Comparison of ENCODE assay signal across 11 cellular contexts in the genomic region with DNA sequence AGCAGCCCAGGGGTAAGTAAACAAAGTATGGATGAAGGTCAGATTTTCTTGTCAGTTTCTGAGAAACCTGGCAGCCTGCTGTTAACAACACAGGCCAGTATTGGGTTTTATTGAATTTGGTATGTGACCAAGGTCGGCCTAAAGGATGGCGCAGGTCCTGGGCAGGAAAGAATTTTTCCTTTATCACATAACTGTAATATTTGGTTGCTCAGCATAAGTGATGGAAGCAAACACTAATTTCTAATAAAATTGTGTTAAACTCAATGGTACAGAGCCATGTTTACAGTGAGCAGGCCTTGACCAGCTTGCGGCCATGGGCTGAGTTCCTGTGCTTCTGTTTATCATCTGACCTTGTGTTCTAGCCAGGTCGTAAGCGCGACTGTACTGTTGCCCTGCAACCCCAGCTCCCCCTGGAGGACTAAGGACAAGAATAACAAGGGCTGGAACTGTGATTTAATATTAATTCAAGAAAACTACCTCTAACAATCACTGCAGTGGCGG. TPM values are rescaled to one million over a fixed set of nuclear protein-coding genes. Genes with fewer than 3 reads are reported as not detected.
DNase-seq lines count a peak whose midpoint lies in the region; ATAC-seq and TF ChIP-seq lines count a peak whose summit lies in the region.
"Had no signal": no experiment of that assay in that cellular context is flagged by ENCODE, and none has a peak within 500 bp of the region (broad histone marks: within the 10 kb centered on the region; RNA-seq: fewer than 3 reads in every experiment).

No MANE protein-coding gene starts in this region.

- no peaks in the 10 kb centered on the region for H4K20me1 ChIP-seq in hepatocyte (ENCODE audit: insufficient read depth, poor library complexity, severe bottlenecking)

- intact Hi-C loops in upper lobe of right lung (cut with DNase I), result no loop called here

- H3K36me3 ChIP-seq in hepatocyte (replicated peaks; ENCODE audit: insufficient read depth, low read depth), result no peaks in the 10 kb centered on the region
- H3K36me3 ChIP-seq in upper lobe of right lung, result peaks cover 100% of the 10 kb centered on the region

- H3K27ac ChIP-seq in hepatocyte (peak overlapping the region; percentile 23), upper lobe of right lung (peak overlapping the region; percentile 8)
- H3K27ac ChIP-seq: BLaER1 had no signal

- DNase-seq in NCI-H82 (lab: John Stamatoyannopoulos, UW), result peak; percentile 28
- no peak for DNase-seq in NCI-H82 treated with DMSO at 0.1 percent for 48 hours (lab: John Stamatoyannopoulos, UW; ENCODE audit: unreplicated experiment)
- DNase-seq in astrocyte of the cerebellum (ENCODE audit: low read depth), result no peak
- DNase-seq in hepatocyte (ENCODE audit: low spot score), result peak; percentile 62
- DNase-seq in upper lobe of right lung, result peak; percentile 51
- no peak for DNase-seq in LoVo (ENCODE audit: low spot score)
- no peak for DNase-seq in iPS-NIHi11 (ENCODE audit: low spot score)
- DNase-seq in germinal center (ENCODE audit: low spot score), result no peak
- DNase-seq: activated CD8-positive, alpha-beta memory T cell treated with anti-CD3 and anti-CD28 coated beads for 24 hours; natural killer cell had no signal

- H3K4me3 ChIP-seq in astrocyte of the cerebellum (ENCODE audit: low read depth, low read length) (no peak overlapping the region), hepatocyte (no peak overlapping the region), upper lobe of right lung (no peak overlapping the region)
- H3K4me3 ChIP-seq: BLaER1 had no signal

- H3K9me3 ChIP-seq in hepatocyte (ENCODE audit: low read depth) (no peaks in the 10 kb centered on the region), upper lobe of right lung (no peaks in the 10 kb centered on the region)
- H3K9me3 ChIP-seq: BLaER1 had no signal

- H3K27me3 ChIP-seq in hepatocyte (no peaks in the 10 kb centered on the region), upper lobe of right lung (no peaks in the 10 kb centered on the region)
- H3K27me3 ChIP-seq: BLaER1 had no signal

- H3K4me1 ChIP-seq in hepatocyte (ENCODE audit: insufficient read depth) (peaks cover 11% of the 10 kb centered on the region), upper lobe of right lung (peaks cover 15% of the 10 kb centered on the region)
- H3K4me1 ChIP-seq: BLaER1 had no signal

- no peak overlapping the region for H3K4me2 ChIP-seq in hepatocyte
- H3K4me2 ChIP-seq: BLaER1 had no signal

- no peaks in the 10 kb centered on the region for H3K9me2 ChIP-seq in hepatocyte (replicated peaks; ENCODE audit: insufficient read depth)

- H2AFZ ChIP-seq in hepatocyte, result no peak overlapping the region

- WGBS in hepatocyte (ENCODE audit: low lambda C conversion rate, missing lambda C conversion rate), result 68% methylated on average over 7 of the region's 7 CpGs

- H3K79me2 ChIP-seq in hepatocyte, result no peaks in the 10 kb centered on the region

- ATAC-seq in upper lobe of right lung, result peak; percentile 23
- ATAC-seq: natural killer cell had no signal

- in situ Hi-C loops in astrocyte of the cerebellum (cut with HindIII; ENCODE audit: low sequenced_read_pairs), result no loop called here

- TF ChIP-seq CTCF in astrocyte of the cerebellum (IDR thresholded peaks at IDR 0.05; ENCODE audit: low read depth, low read length, missing control alignments) (peak; percentile 29), hepatocyte (IDR thresholded peaks at IDR 0.05; ENCODE audit: poor library complexity) (peak; percentile 38), upper lobe of right lung (IDR thresholded peaks at IDR 0.05) (peak; percentile 40)

RNA-seq across cellular contexts. Expression of gene POLDIP2, which starts 10.5 kb away (rescaled TPM):
- total RNA-seq in hepatocyte (81.6 and 82.9 TPM in 2 replicates), upper lobe of right lung (55.3 TPM)
- 118 and 122 TPM in 2 replicates for polyA plus RNA-seq in hepatocyte

RNA-seq across cellular contexts. Expression of gene TNFAIP1, which starts 11.2 kb away (rescaled TPM):
- 25.4 and 37.6 TPM in 2 replicates for total RNA-seq in hepatocyte
- polyA plus RNA-seq in hepatocyte, result 36.9 and 39.0 TPM in 2 replicates
- total RNA-seq in upper lobe of right lung, result 82.7 TPM

RNA-seq across cellular contexts. Expression of gene IFT20, which starts 11.5 kb away (rescaled TPM):
- total RNA-seq in hepatocyte, result 49.9 and 62.4 TPM in 2 replicates
- polyA plus RNA-seq in hepatocyte, result 75.1 and 75.3 TPM in 2 replicates
- total RNA-seq in upper lobe of right lung, result 33.3 TPM

RNA-seq across cellular contexts. Expression of gene SEBOX, which starts 18.2 kb away (rescaled TPM):
- not detected in 2 replicates for total RNA-seq in hepatocyte
- not detected in 2 replicates for polyA plus RNA-seq in hepatocyte
- total RNA-seq in upper lobe of right lung, result not detected
- total RNA-seq: natural killer cell had no signal

RNA-seq across cellular contexts. Expression of gene VTN, which starts 23.3 kb away (rescaled TPM):
- total RNA-seq in hepatocyte (1,128 and 1,263 TPM in 2 replicates), upper lobe of right lung (1.3 TPM)
- 613 and 763 TPM in 2 replicates for polyA plus RNA-seq in hepatocyte
- total RNA-seq: natural killer cell had no signal

Comparison
In these comparisons a context has a peak if more than half of its experiments do, and no peak if none do; other contexts are left out.
1. DNase-seq: peak in NCI-H82 (single experiment), hepatocyte (single experiment) and upper lobe of right lung (single experiment); none in NCI-H82 treated with DMSO at 0.1 percent for 48 hours (single experiment), astrocyte of the cerebellum (single experiment), LoVo (single experiment), iPS-NIHi11 (single experiment) and germinal center (single experiment).
2. Peak in every context shown above with its lines, with median percentiles within 50 percentile points of each other: CTCF ChIP-seq.